Comparison of ENCODE assay signal across 10 cellular contexts in the genomic region with DNA sequence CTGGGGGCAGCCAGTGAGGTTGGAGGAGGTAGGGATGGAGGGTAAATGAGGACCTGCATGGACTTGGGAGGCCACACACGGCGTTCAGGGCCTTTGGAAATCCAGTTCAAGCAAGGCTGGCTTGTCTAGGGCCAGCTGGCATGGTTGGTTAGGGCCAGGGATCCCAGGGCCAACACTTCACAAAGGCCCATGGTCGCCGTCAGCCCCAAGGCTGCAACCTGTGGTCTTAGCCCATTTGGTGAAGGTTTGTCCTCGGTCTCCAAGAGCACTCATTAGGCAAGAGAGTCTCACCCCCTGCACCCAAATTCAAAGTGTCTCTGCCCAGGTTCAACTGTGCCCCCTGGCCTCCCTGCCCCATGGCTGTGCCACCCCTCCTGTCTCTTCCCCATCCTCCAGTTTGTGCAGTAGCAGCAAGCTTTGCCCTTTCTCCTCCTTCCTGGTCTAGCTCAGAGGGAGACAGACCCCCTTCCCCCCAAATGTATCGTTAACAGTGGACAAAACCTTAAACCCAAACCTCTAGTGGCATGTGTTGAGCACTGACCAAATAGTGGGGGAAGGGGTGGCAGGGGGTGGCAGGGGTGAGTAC.
DNase-seq lines count a peak whose midpoint lies in the region; ATAC-seq, FAIRE-seq and TF ChIP-seq lines count a peak whose summit lies in the region.
"Had no signal": no experiment of that assay in that cellular context is flagged by ENCODE, and none has a peak within 500 bp of the region (broad histone marks: within the 10 kb centered on the region; RNA-seq: fewer than 3 reads in every experiment).

No MANE protein-coding gene starts in this region.

- no peak for DNase-seq in stimulated activated naive CD8-positive, alpha-beta T cell treated with anti-CD3 and anti-CD28 coated beads, Interleukin-15, amount 100 ng/mL, for 72 hours
- DNase-seq in astrocyte (ENCODE audit: low read depth) (no peak), aorta (peak; percentile 44 to 54), nucleus accumbens (lab: John Stamatoyannopoulos, UW) (no peak), GM12892 (ENCODE audit: insufficient read length) (no peak)

- peak overlapping the region; percentile 88 for H2AFZ ChIP-seq in astrocyte (ENCODE audit: low read depth, low read length)

- H3K9ac ChIP-seq in astrocyte (ENCODE audit: low read length) (peak overlapping the region; percentile 84), mucosa of stomach (ENCODE audit: low read length) (peak overlapping the region; percentile 41)

- H3K4me1 ChIP-seq in astrocyte (ENCODE audit: insufficient read depth, low read length) (peaks cover 25% of the 10 kb centered on the region), mucosa of stomach (ENCODE audit: control insufficient read depth, insufficient read depth, low read length) (peaks cover 31% of the 10 kb centered on the region), aorta (ENCODE audit: control insufficient read depth in 1 of 2, insufficient read depth in 2 of 2, low read length in 2 of 2) (no peaks in the 10 kb centered on the region)

- H3K36me3 ChIP-seq in astrocyte (ENCODE audit: insufficient read depth, low read length) (no peaks in the 10 kb centered on the region), mucosa of stomach (ENCODE audit: control insufficient read depth, insufficient read depth, low read length) (no peaks in the 10 kb centered on the region), aorta (ENCODE audit: control insufficient read depth in 1 of 2, insufficient read depth in 2 of 2, low read length in 1 of 2) (no peaks in the 10 kb centered on the region)
- H3K36me3 ChIP-seq: ovary had no signal

- no peak for TF ChIP-seq CTCF in astrocyte (IDR thresholded peaks at IDR 0.05; ENCODE audit: insufficient read depth, low read depth, low read length)

- H3K4me3 ChIP-seq in astrocyte (ENCODE audit: insufficient read depth, low read depth, low read length) (no peak overlapping the region), mucosa of stomach (ENCODE audit: low read length) (no peak overlapping the region), aorta (ENCODE audit: low read length in 2 of 2) (no peak overlapping the region)

- peak overlapping the region; percentile 90 for H3K4me2 ChIP-seq in astrocyte (ENCODE audit: low read length)

- no peaks in the 10 kb centered on the region for H3K27me3 Mint-ChIP-seq in stimulated activated naive CD8-positive, alpha-beta T cell treated with anti-CD3 and anti-CD28 coated beads, Interleukin-15, Interleukin-2, amounts not matched to agents 100 ng/mL and 50 ng/mL, for 24 hours
- no peaks in the 10 kb centered on the region for H3K27me3 Mint-ChIP-seq in stimulated activated naive CD8-positive, alpha-beta T cell treated with anti-CD3 and anti-CD28 coated beads, Interleukin-15, amount 100 ng/mL, for 72 hours
- peaks cover 18% of the 10 kb centered on the region for H3K27me3 Mint-ChIP-seq in astrocyte (ENCODE audit: low read depth, unreplicated experiment)

- H3K79me2 ChIP-seq in astrocyte (ENCODE audit: insufficient read depth, low read length), result no peaks in the 10 kb centered on the region

- H3K4me1 Mint-ChIP-seq in stimulated activated naive CD8-positive, alpha-beta T cell treated with anti-CD3 and anti-CD28 coated beads, Interleukin-15, Interleukin-2, amounts not matched to agents 100 ng/mL and 50 ng/mL, for 24 hours (ENCODE audit: low read depth), result peaks cover 48% of the 10 kb centered on the region
- peaks cover 60% of the 10 kb centered on the region for H3K4me1 Mint-ChIP-seq in stimulated activated naive CD8-positive, alpha-beta T cell treated with anti-CD3 and anti-CD28 coated beads, Interleukin-15, amount 100 ng/mL, for 72 hours
- H3K4me1 Mint-ChIP-seq in astrocyte (ENCODE audit: low read depth, unreplicated experiment), result peaks cover 12% of the 10 kb centered on the region

- H3K36me3 Mint-ChIP-seq in stimulated activated naive CD8-positive, alpha-beta T cell treated with anti-CD3 and anti-CD28 coated beads, Interleukin-15, Interleukin-2, amounts not matched to agents 100 ng/mL and 50 ng/mL, for 24 hours (ENCODE audit: low read depth), result no peaks in the 10 kb centered on the region
- H3K36me3 Mint-ChIP-seq in astrocyte (ENCODE audit: low read depth, unreplicated experiment), result no peaks in the 10 kb centered on the region

- H3K27me3 ChIP-seq in astrocyte (ENCODE audit: insufficient read depth, low read length) (peaks cover 10% of the 10 kb centered on the region), mucosa of stomach (ENCODE audit: control insufficient read depth, insufficient read depth, low read length) (no peaks in the 10 kb centered on the region), aorta (ENCODE audit: control insufficient read depth in 1 of 2, insufficient read depth in 2 of 2, low read length in 1 of 2) (no peaks in the 10 kb centered on the region)
- H3K27me3 ChIP-seq: ovary had no signal

- H3K27ac Mint-ChIP-seq in stimulated activated naive CD8-positive, alpha-beta T cell treated with anti-CD3 and anti-CD28 coated beads, Interleukin-15, Interleukin-2, amounts not matched to agents 100 ng/mL and 50 ng/mL, for 24 hours, result no peak overlapping the region
- H3K27ac Mint-ChIP-seq in stimulated activated naive CD8-positive, alpha-beta T cell treated with anti-CD3 and anti-CD28 coated beads, Interleukin-15, amount 100 ng/mL, for 72 hours, result no peak overlapping the region
- H3K27ac Mint-ChIP-seq in astrocyte (ENCODE audit: unreplicated experiment), result no peak overlapping the region

- ATAC-seq in stimulated activated naive CD8-positive, alpha-beta T cell treated with anti-CD3 and anti-CD28 coated beads, Interleukin-15, amount 100 ng/mL, for 72 hours, result no peak
- ATAC-seq in aorta (ENCODE audit: low FRiP score) (no peak), HG03342 (IDR thresholded peaks at IDR 0.05; ENCODE audit: unreplicated experiment) (no peak)

- no peak overlapping the region for H3K27ac ChIP-seq in astrocyte (ENCODE audit: low read depth, low read length)
- H3K27ac ChIP-seq in aorta (ENCODE audit: low read depth in 1 of 2, low read length in 2 of 2), result no peak overlapping the region

- no peaks in the 10 kb centered on the region for H3K9me3 Mint-ChIP-seq in stimulated activated naive CD8-positive, alpha-beta T cell treated with anti-CD3 and anti-CD28 coated beads, Interleukin-15, Interleukin-2, amounts not matched to agents 100 ng/mL and 50 ng/mL, for 24 hours
- H3K9me3 Mint-ChIP-seq in stimulated activated naive CD8-positive, alpha-beta T cell treated with anti-CD3 and anti-CD28 coated beads, Interleukin-15, amount 100 ng/mL, for 72 hours, result no peaks in the 10 kb centered on the region
- peaks cover 3% of the 10 kb centered on the region for H3K9me3 Mint-ChIP-seq in astrocyte (ENCODE audit: unreplicated experiment)
- H3K9me3 Mint-ChIP-seq: activated T-helper 2 cell treated with anti-CD3 and anti-CD28 coated beads, Interferon-gamma antibody, Interleukin-2, Interleukin-4, amounts not matched to agents 10 μg/mL and 5 μg/mL and 100 μg/mL, durations not matched to agents 14 hours and 24 hours and 36 hours had no signal

- H4K20me1 ChIP-seq in astrocyte (ENCODE audit: insufficient read depth, low read length), result no peaks in the 10 kb centered on the region

- intact Hi-C loops in aorta (cut with DNase I), result loop anchor here in 1 of 2 donors (10.0 kb wide), 1 partner anchor 386 kb away; no protein-coding TSS in a partner anchor

- FAIRE-seq in astrocyte (lab: Jason Lieb, UNC) (no peak), GM12892 (lab: Jason Lieb, UNC) (no peak)

- WGBS in aorta, 2 donors, result 36 to 60% methylated on average over 6 of the region's 6 CpGs

- H3K9me3 ChIP-seq in astrocyte (ENCODE audit: insufficient read depth, low read depth, low read length), result no peaks in the 10 kb centered on the region
- no peaks in the 10 kb centered on the region for H3K9me3 ChIP-seq in mucosa of stomach (ENCODE audit: control insufficient read depth, low read length)
- H3K9me3 ChIP-seq in aorta (ENCODE audit: control insufficient read depth, low read length), result no peaks in the 10 kb centered on the region
- H3K9me3 ChIP-seq: ovary had no signal

- no peak for TF ChIP-seq POLR2A in GM12892 (IDR thresholded peaks at IDR 0.05; ENCODE audit: low read depth, low read length)

- H3K4me3 Mint-ChIP-seq in stimulated activated naive CD8-positive, alpha-beta T cell treated with anti-CD3 and anti-CD28 coated beads, Interleukin-15, Interleukin-2, amounts not matched to agents 100 ng/mL and 50 ng/mL, for 24 hours, result peak overlapping the region; percentile 83
- H3K4me3 Mint-ChIP-seq in stimulated activated naive CD8-positive, alpha-beta T cell treated with anti-CD3 and anti-CD28 coated beads, Interleukin-15, amount 100 ng/mL, for 72 hours, result peak overlapping the region in 1 of 2 donors; percentile 91
- H3K4me3 Mint-ChIP-seq in astrocyte (ENCODE audit: unreplicated experiment), result peak overlapping the region; percentile 81

Comparison
In these comparisons a context has a peak if more than half of its experiments do, and no peak if none do; other contexts are left out.
1. DNase-seq: peak in aorta (2 of 2); none in stimulated activated naive CD8-positive, alpha-beta T cell treated with anti-CD3 and anti-CD28 coated beads, Interleukin-15, amount 100 ng/mL, for 72 hours (0 of 2), astrocyte (single experiment), nucleus accumbens (0 of 56) and GM12892 (single experiment).